Comparison of ENCODE assay signal across 10 cellular contexts in the genomic region with DNA sequence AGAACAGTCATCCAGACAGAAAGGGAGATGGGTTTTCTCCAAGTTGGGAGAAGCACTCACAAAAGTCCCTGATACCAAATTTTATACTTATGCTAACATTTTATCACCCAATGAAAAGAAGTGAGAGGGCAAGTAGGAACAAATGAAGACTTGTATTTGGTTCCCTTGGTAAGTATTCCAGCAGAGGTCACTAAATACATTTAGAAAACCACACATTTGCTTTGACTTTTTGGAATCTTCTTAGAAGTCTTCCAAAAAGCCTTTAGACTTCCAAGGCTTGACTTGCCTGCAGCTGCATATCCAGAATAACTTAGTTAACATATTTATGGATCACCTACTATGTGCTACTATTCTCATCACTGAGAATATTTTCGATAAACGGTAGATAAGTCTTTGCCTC. TPM values are rescaled to one million over a fixed set of nuclear protein-coding genes. Genes with fewer than 3 reads are reported as not detected.
A peak's percentile ranks its signal among the peaks of the same experiment; 100 is the strongest.
DNase-seq lines count a peak whose midpoint lies in the region; ATAC-seq, FAIRE-seq and TF ChIP-seq lines count a peak whose summit lies in the region.
"Had no signal": no experiment of that assay in that cellular context is flagged by ENCODE, and none has a peak within 500 bp of the region (broad histone marks: within the 10 kb centered on the region; RNA-seq: fewer than 3 reads in every experiment).

No MANE protein-coding gene starts in this region.

- H3K9me3 ChIP-seq in WERI-Rb-1 (ENCODE audit: severe bottlenecking): no peaks in the 10 kb centered on the region
- H3K9me3 ChIP-seq: testis had no signal

- no peaks in the 10 kb centered on the region for H3K27me3 ChIP-seq in WERI-Rb-1 (ENCODE audit: insufficient read depth, low read depth, severe bottlenecking)
- no peaks in the 10 kb centered on the region for H3K27me3 ChIP-seq in kidney epithelial cell (ENCODE audit: control insufficient read depth, insufficient read depth, low read length)
- H3K27me3 ChIP-seq: testis had no signal

- H3K36me3 ChIP-seq in WERI-Rb-1 (no peaks in the 10 kb centered on the region), kidney epithelial cell (ENCODE audit: control insufficient read depth, insufficient read depth, low read length) (no peaks in the 10 kb centered on the region)

- peak; percentile 80 for FAIRE-seq in A204.1 (lab: Jason Lieb, UNC)
- no peak for FAIRE-seq in frontal cortex (lab: Jason Lieb, UNC)

- H3K4me3 ChIP-seq in WERI-Rb-1 (ENCODE audit: low read depth, low read length): no peak overlapping the region
- H3K4me3 ChIP-seq in kidney epithelial cell (ENCODE audit: low read depth, low read length): no peak overlapping the region
- H3K4me3 ChIP-seq: testis had no signal

- no peak overlapping the region for H3K27ac ChIP-seq in WERI-Rb-1
- H3K27ac ChIP-seq: testis had no signal

- DNase-seq in WERI-Rb-1 (no peak), kidney epithelial cell (ENCODE audit: low read depth) (peak; percentile 10), frontal cortex (ENCODE audit: low spot score in 2 of 2) (no peak)
- no peak for DNase-seq in activated CD4-positive, CD25-positive, alpha-beta regulatory T cell treated with anti-CD3 and anti-CD28 coated beads, Interleukin-2, amount 50 U/mL, for 72 hours
- DNase-seq: activated naive CD8-positive, alpha-beta T cell treated with anti-CD3 and anti-CD28 coated beads, Interleukin-2, amount 10 ng/mL, durations not matched to agents 7 days and 5 days; testis had no signal

- TF ChIP-seq CTCF in GM12873 (IDR thresholded peaks at IDR 0.05; ENCODE audit: insufficient read depth, low read depth, low read length, missing control alignments): peak; percentile 6
- TF ChIP-seq CTCF in WERI-Rb-1 (IDR thresholded peaks at IDR 0.05; ENCODE audit: low read depth, low read length): peak; percentile 30; the same call in 1 of the 2 replicates
- peak; percentile 40 for TF ChIP-seq CTCF in kidney epithelial cell (IDR thresholded peaks at IDR 0.05; ENCODE audit: insufficient read depth, low read length, poor library complexity, severe bottlenecking)

- no peak for ATAC-seq in GM18909 (IDR thresholded peaks at IDR 0.05; ENCODE audit: poor library complexity, unreplicated experiment)
- no peak for ATAC-seq in GM18511 (IDR thresholded peaks at IDR 0.05; ENCODE audit: unreplicated experiment)

RNA-seq across cellular contexts. Expression of a gene that starts 3.1 kb away (rescaled TPM):
- not detected in 2 replicates for total RNA-seq in kidney epithelial cell
- not detected for total RNA-seq in frontal cortex
- total RNA-seq: testis had no signal

RNA-seq across cellular contexts. Expression of a gene that starts 49.9 kb away (rescaled TPM):
- total RNA-seq in kidney epithelial cell (529 and 625 TPM in 2 replicates), frontal cortex (495 TPM)
